Comparison of ENCODE assay signal across 13 cellular contexts in the genomic region with DNA sequence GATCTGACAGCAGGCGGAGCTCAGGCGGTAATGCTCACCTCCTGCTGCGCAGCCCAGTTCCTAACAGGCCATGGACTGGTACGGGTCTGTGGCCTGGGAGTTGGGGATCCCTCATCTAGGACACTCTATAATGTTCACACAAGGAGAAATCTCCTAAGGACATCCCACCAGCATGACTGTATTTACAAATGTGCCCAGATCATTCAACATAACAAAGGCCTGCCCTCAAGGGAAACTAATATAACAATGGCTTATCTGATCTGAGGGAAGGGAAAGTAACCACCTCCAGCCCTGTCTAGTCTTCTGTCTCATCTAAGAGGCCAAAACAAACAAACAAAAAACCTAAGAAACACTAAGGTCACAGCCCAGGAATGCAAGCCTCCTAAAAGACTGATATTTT.
A peak's percentile ranks its signal among the peaks of the same experiment; 100 is the strongest.
DNase-seq lines count a peak whose midpoint lies in the region; ATAC-seq and TF ChIP-seq lines count a peak whose summit lies in the region.
"Had no signal": no experiment of that assay in that cellular context is flagged by ENCODE, and none has a peak within 500 bp of the region (broad histone marks: within the 10 kb centered on the region; RNA-seq: fewer than 3 reads in every experiment).

No MANE protein-coding gene starts in this region.

- H3K36me3 ChIP-seq in HEK293 (ENCODE audit: control insufficient read depth in 2 of 2, insufficient read depth in 1 of 2, low read length in 2 of 2) (no peaks in the 10 kb centered on the region), SJCRH30 (no peaks in the 10 kb centered on the region)
- H3K36me3 ChIP-seq: left lung, thyroid gland had no signal

- POLR2A ChIA-PET in HEK293 (lab: Yijun Ruan, JAX): interaction anchor here (0.6 kb wide), 1 partner anchor 1745 kb away, joined by 4 read pairs; no protein-coding TSS in a partner anchor

- no peaks in the 10 kb centered on the region for H3K27me3 ChIP-seq in SJCRH30
- H3K27me3 ChIP-seq: left lung, thyroid gland had no signal

- no peak for ATAC-seq in HG02623 (IDR thresholded peaks at IDR 0.05; ENCODE audit: unreplicated experiment)
- ATAC-seq: left lung, T-cell had no signal

- H3K9me3 ChIP-seq in HEK293 (ENCODE audit: control insufficient read depth, insufficient read depth, low read depth, low read length) (no peaks in the 10 kb centered on the region), SJCRH30 (replicated peaks) (peaks cover 5% of the 10 kb centered on the region; the same call in 1 of the 2 replicates)
- H3K9me3 ChIP-seq: left lung, thyroid gland had no signal

- no peak overlapping the region for H3K27ac ChIP-seq in HEK293 (ENCODE audit: extremely low read depth, low read depth, low read length)
- H3K27ac ChIP-seq in SJCRH30: no peak overlapping the region
- H3K27ac ChIP-seq: left lung, thyroid gland had no signal

- CTCF ChIA-PET in HEK293 (lab: Yijun Ruan, JAX): interaction anchor here (2.1 kb wide), 1 partner anchor 140 kb away, joined by 5 read pairs; no protein-coding TSS in a partner anchor

- TF ChIP-seq CTCF in HEK293 (tag by site-specific recombination; IDR thresholded peaks at IDR 0.05): no peak
- TF ChIP-seq CTCF in fibroblast of pulmonary artery (IDR thresholded peaks at IDR 0.05; ENCODE audit: low read length, missing control alignments): no peak

- no peak overlapping the region for H3K4me3 ChIP-seq in HEK293 (ENCODE audit: low read depth, low read length)
- no peak overlapping the region for H3K4me3 ChIP-seq in SJCRH30
- no peak overlapping the region for H3K4me3 ChIP-seq in fibroblast of pulmonary artery (replicated peaks; ENCODE audit: low read depth, low read length)
- H3K4me3 ChIP-seq: left lung, thyroid gland had no signal

- peaks cover 10% of the 10 kb centered on the region for H3K4me1 ChIP-seq in HEK293 (ENCODE audit: control insufficient read depth, insufficient read depth, low read length)
- peaks cover 5% of the 10 kb centered on the region; the same call in 1 of the 2 replicates for H3K4me1 ChIP-seq in SJCRH30
- H3K4me1 ChIP-seq: left lung, thyroid gland had no signal

- DNase-seq in SJCRH30: peak; percentile 9 to 39
- DNase-seq in fibroblast of pulmonary artery (ENCODE audit: low read depth): peak; percentile 69
- peak; percentile 52 for DNase-seq in renal cortical epithelial cell (ENCODE audit: low read depth)
- no peak for DNase-seq in stimulated activated CD8-positive, alpha-beta memory T cell treated with anti-CD3 and anti-CD28 coated beads, Interleukin-4, amount 100 ng/mL, for 48 hours
- DNase-seq in NCI-H128 (lab: John Stamatoyannopoulos, UW; ENCODE audit: unreplicated experiment): no peak
- DNase-seq: activated CD4-positive, alpha-beta T cell treated with anti-CD3 and anti-CD28 coated beads for 48 hours; activated effector memory CD4-positive, alpha-beta T cell treated with Interleukin-2 at 50 U/mL for 16 hours; left lung; NCI-H187 treated with DMSO at 0.1 percent for 48 hours; T-cell; thyroid gland had no signal

TF ChIP-seq in HEK293, 187 proteins besides CTCF, POLR2A, EP300 and RAD21 (continues in another document):
- no peak for TF ChIP-seq ZNF214 (tag by site-specific recombination; IDR thresholded peaks at IDR 0.05; ENCODE audit: borderline replicate concordance)
- TF ChIP-seq, protein P1, sequence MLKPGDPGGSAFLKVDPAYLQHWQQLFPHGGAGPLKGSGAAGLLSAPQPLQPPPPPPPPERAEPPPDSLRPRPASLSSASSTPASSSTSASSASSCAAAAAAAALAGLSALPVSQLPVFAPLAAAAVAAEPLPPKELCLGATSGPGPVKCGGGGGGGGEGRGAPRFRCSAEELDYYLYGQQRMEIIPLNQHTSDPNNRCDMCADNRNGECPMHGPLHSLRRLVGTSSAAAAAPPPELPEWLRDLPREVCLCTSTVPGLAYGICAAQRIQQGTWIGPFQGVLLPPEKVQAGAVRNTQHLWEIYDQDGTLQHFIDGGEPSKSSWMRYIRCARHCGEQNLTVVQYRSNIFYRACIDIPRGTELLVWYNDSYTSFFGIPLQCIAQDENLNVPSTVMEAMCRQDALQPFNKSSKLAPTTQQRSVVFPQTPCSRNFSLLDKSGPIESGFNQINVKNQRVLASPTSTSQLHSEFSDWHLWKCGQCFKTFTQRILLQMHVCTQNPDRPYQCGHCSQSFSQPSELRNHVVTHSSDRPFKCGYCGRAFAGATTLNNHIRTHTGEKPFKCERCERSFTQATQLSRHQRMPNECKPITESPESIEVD (tag by site-specific recombination; IDR thresholded peaks at IDR 0.05): peak; percentile 58; the same call in 1 of the 2 replicates
- TF ChIP-seq ZNF391 (tag by site-specific recombination; IDR thresholded peaks at IDR 0.05; ENCODE audit: borderline replicate concordance, low read depth): no peak
- TF ChIP-seq, protein P2, sequence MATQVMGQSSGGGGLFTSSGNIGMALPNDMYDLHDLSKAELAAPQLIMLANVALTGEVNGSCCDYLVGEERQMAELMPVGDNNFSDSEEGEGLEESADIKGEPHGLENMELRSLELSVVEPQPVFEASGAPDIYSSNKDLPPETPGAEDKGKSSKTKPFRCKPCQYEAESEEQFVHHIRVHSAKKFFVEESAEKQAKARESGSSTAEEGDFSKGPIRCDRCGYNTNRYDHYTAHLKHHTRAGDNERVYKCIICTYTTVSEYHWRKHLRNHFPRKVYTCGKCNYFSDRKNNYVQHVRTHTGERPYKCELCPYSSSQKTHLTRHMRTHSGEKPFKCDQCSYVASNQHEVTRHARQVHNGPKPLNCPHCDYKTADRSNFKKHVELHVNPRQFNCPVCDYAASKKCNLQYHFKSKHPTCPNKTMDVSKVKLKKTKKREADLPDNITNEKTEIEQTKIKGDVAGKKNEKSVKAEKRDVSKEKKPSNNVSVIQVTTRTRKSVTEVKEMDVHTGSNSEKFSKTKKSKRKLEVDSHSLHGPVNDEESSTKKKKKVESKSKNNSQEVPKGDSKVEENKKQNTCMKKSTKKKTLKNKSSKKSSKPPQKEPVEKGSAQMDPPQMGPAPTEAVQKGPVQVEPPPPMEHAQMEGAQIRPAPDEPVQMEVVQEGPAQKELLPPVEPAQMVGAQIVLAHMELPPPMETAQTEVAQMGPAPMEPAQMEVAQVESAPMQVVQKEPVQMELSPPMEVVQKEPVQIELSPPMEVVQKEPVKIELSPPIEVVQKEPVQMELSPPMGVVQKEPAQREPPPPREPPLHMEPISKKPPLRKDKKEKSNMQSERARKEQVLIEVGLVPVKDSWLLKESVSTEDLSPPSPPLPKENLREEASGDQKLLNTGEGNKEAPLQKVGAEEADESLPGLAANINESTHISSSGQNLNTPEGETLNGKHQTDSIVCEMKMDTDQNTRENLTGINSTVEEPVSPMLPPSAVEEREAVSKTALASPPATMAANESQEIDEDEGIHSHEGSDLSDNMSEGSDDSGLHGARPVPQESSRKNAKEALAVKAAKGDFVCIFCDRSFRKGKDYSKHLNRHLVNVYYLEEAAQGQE (tag by site-specific recombination; IDR thresholded peaks at IDR 0.05): no peak
- no peak for TF ChIP-seq ZNF626 (tag by site-specific recombination; IDR thresholded peaks at IDR 0.05)
- no peak for TF ChIP-seq ZNF549 (tag by site-specific recombination; IDR thresholded peaks at IDR 0.05)
- 0 out of 2 replicates have a peak, but pooled peaks have one; percentile 24 for TF ChIP-seq OVOL3 (tag by site-specific recombination; IDR thresholded peaks at IDR 0.05)
- TF ChIP-seq FEZF1 (tag by site-specific recombination; IDR thresholded peaks at IDR 0.05): 0 out of 2 replicates have a peak, but pooled peaks have one; percentile 47
- TF ChIP-seq ZNF433 (tag by site-specific recombination; IDR thresholded peaks at IDR 0.05; ENCODE audit: low read depth): no peak
- TF ChIP-seq, protein P3, sequence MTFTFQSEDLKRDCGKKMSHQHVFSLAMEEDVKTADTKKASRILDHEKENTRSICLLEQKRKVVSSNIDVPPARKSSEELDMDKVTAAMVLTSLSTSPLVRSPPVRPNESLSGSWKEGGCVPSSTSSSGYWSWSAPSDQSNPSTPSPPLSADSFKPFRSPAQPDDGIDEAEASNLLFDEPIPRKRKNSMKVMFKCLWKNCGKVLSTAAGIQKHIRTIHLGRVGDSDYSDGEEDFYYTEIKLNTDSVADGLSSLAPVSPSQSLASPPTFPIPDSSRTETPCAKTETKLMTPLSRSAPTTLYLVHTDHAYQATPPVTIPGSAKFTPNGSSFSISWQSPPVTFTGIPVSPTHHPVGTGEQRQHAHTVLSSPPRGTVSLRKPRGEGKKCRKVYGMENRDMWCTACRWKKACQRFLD (tag by site-specific recombination; IDR thresholded peaks at IDR 0.05): no peak
- TF ChIP-seq SP2 (tag by site-specific recombination; IDR thresholded peaks at IDR 0.05): no peak
- TF ChIP-seq, protein P4, sequence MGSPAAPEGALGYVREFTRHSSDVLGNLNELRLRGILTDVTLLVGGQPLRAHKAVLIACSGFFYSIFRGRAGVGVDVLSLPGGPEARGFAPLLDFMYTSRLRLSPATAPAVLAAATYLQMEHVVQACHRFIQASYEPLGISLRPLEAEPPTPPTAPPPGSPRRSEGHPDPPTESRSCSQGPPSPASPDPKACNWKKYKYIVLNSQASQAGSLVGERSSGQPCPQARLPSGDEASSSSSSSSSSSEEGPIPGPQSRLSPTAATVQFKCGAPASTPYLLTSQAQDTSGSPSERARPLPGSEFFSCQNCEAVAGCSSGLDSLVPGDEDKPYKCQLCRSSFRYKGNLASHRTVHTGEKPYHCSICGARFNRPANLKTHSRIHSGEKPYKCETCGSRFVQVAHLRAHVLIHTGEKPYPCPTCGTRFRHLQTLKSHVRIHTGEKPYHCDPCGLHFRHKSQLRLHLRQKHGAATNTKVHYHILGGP (tag by site-specific recombination; IDR thresholded peaks at IDR 0.05): 0 out of 2 replicates have a peak, but pooled peaks have one; percentile 53
- no peak for TF ChIP-seq ZNF571 (tag by site-specific recombination; IDR thresholded peaks at IDR 0.05)
- peak; percentile 35; the same call in 1 of the 2 replicates for TF ChIP-seq SP7 (tag by site-specific recombination; IDR thresholded peaks at IDR 0.05)
- 0 out of 2 replicates have a peak, but pooled peaks have one; percentile 11 for TF ChIP-seq ZFHX2 (tag by site-specific recombination; conservative IDR thresholded peaks at IDR 0.05)
- TF ChIP-seq ZNF404 (tag by site-specific recombination; IDR thresholded peaks at IDR 0.05): no peak

Comparison
In these comparisons a context has a peak if more than half of its experiments do, and no peak if none do; other contexts are left out.
1. DNase-seq: peak in SJCRH30 (2 of 2), fibroblast of pulmonary artery (single experiment) and renal cortical epithelial cell (single experiment); none in stimulated activated CD8-positive, alpha-beta memory T cell treated with anti-CD3 and anti-CD28 coated beads, Interleukin-4, amount 100 ng/mL, for 48 hours (single experiment) and NCI-H128 (single experiment).